In the genomic region with DNA sequence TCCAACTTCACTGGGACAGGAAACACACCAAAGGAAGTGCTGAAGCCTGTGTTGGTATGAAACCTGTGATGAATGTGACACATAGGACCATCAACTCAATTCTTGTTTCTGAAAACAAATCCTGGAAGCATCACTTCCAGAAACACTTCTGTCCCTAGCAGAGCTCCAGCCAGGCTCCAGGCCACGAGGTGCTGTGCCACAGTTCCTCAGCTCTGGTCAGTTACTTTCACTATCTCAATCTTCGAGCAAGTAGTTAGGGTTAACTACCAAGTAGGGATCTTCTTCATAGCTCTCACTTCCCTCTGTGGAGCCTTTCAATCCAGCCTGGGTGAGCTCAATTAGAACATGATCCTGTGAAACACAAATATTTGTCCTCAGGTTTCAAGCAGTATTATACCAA, we compare ENCODE assay signal across 12 cellular contexts. TPM values are rescaled to one million over a fixed set of nuclear protein-coding genes. Genes with fewer than 3 reads are reported as not detected.
DNase-seq lines count a peak whose midpoint lies in the region; ATAC-seq and TF ChIP-seq lines count a peak whose summit lies in the region.
"Had no signal": no experiment of that assay in that cellular context is flagged by ENCODE, and none has a peak within 500 bp of the region (broad histone marks: within the 10 kb centered on the region; RNA-seq: fewer than 3 reads in every experiment).

No MANE protein-coding gene starts in this region.

- H3K27ac Mint-ChIP-seq in activated CD4-positive, alpha-beta T cell treated with anti-CD3 and anti-CD28 coated beads, Interleukin-2, amount 10 ng/mL, durations not matched to agents 7 days and 5 days = peak overlapping the region; percentile 58
- peak overlapping the region; percentile 69 for H3K27ac Mint-ChIP-seq in activated naive CD8-positive, alpha-beta T cell treated with anti-CD3 and anti-CD28 coated beads, Interleukin-2, amount 10 ng/mL, durations not matched to agents 7 days and 5 days
- H3K27ac Mint-ChIP-seq in stimulated activated memory B cell treated with anti-CD40 and anti-IgM and Interleukin-4, amounts not matched to agents 10 μg/mL and 1 μg/mL and 100 μg/mL, for 72 hours = peak overlapping the region; percentile 46

- intact Hi-C loops in left ventricle myocardium superior (cut with micrococcal nuclease) = no loop called here
- intact Hi-C loops in ovary (cut with DNase I) = no loop called here

- DNase-seq in activated CD4-positive, alpha-beta T cell treated with anti-CD3 and anti-CD28 coated beads, Interleukin-2, amount 10 ng/mL, durations not matched to agents 7 days and 5 days = no peak
- DNase-seq in activated CD4-positive, alpha-beta T cell treated with anti-CD3 and anti-CD28 coated beads, Interleukin-2, amount 50 U/mL, for 1 hour = no peak
- DNase-seq in activated naive CD8-positive, alpha-beta T cell treated with anti-CD3 and anti-CD28 coated beads, Interleukin-2, amount 10 ng/mL, durations not matched to agents 7 days and 5 days = no peak
- DNase-seq in left ventricle myocardium superior (no peak), ovary (no peak), islet precursor cell (no peak), NAMALWA (ENCODE audit: low spot score) (no peak)
- DNase-seq: stimulated activated CD4-positive, alpha-beta T cell treated with anti-CD3 and anti-CD28 coated beads, Interleukin-4, amount 100 ng/mL, for 4 hours had no signal

- POLR2A ChIA-PET in activated CD4-positive, alpha-beta T cell treated with anti-CD3 and anti-CD28 coated beads, Interleukin-2, amount 10 ng/mL, durations not matched to agents 7 days and 5 days (lab: Charles Lee) = no interaction called here
- POLR2A ChIA-PET in activated naive CD8-positive, alpha-beta T cell treated with anti-CD3 and anti-CD28 coated beads, Interleukin-2, amount 10 ng/mL, durations not matched to agents 7 days and 5 days (lab: Charles Lee) = interaction anchor here (0.6 kb wide), 1 partner anchor 15 kb away, joined by 4 read pairs; no protein-coding TSS in a partner anchor

- no peak for TF ChIP-seq POLR2A in ovary (IDR thresholded peaks at IDR 0.05)

- peaks cover 56% of the 10 kb centered on the region for H3K36me3 Mint-ChIP-seq in activated CD4-positive, alpha-beta T cell treated with anti-CD3 and anti-CD28 coated beads, Interleukin-2, amount 10 ng/mL, durations not matched to agents 7 days and 5 days (ENCODE audit: low read depth)
- H3K36me3 Mint-ChIP-seq in activated naive CD8-positive, alpha-beta T cell treated with anti-CD3 and anti-CD28 coated beads, Interleukin-2, amount 10 ng/mL, durations not matched to agents 7 days and 5 days = peaks cover 51% of the 10 kb centered on the region
- peaks cover 39% of the 10 kb centered on the region for H3K36me3 Mint-ChIP-seq in stimulated activated memory B cell treated with anti-CD40 and anti-IgM and Interleukin-4, amounts not matched to agents 10 μg/mL and 1 μg/mL and 100 μg/mL, for 72 hours

- TF ChIP-seq CTCF in ovary (IDR thresholded peaks at IDR 0.05) = no peak

- H3K4me3 Mint-ChIP-seq in activated CD4-positive, alpha-beta T cell treated with anti-CD3 and anti-CD28 coated beads, Interleukin-2, amount 10 ng/mL, durations not matched to agents 7 days and 5 days = no peak overlapping the region
- no peak overlapping the region for H3K4me3 Mint-ChIP-seq in activated naive CD8-positive, alpha-beta T cell treated with anti-CD3 and anti-CD28 coated beads, Interleukin-2, amount 10 ng/mL, durations not matched to agents 7 days and 5 days
- no peak overlapping the region for H3K4me3 Mint-ChIP-seq in stimulated activated memory B cell treated with anti-CD40 and anti-IgM and Interleukin-4, amounts not matched to agents 10 μg/mL and 1 μg/mL and 100 μg/mL, for 72 hours

- 29 to 52% (median 48%) methylated on average over 2 of the region's 2 CpGs for WGBS in ovary, 3 donors

- no peaks in the 10 kb centered on the region for H3K9me3 Mint-ChIP-seq in activated CD4-positive, alpha-beta T cell treated with anti-CD3 and anti-CD28 coated beads, Interleukin-2, amount 10 ng/mL, durations not matched to agents 7 days and 5 days
- H3K9me3 Mint-ChIP-seq in activated naive CD8-positive, alpha-beta T cell treated with anti-CD3 and anti-CD28 coated beads, Interleukin-2, amount 10 ng/mL, durations not matched to agents 7 days and 5 days = no peaks in the 10 kb centered on the region
- H3K9me3 Mint-ChIP-seq in stimulated activated memory B cell treated with anti-CD40 and anti-IgM and Interleukin-4, amounts not matched to agents 10 μg/mL and 1 μg/mL and 100 μg/mL, for 72 hours = no peaks in the 10 kb centered on the region

- H3K4me1 Mint-ChIP-seq in activated CD4-positive, alpha-beta T cell treated with anti-CD3 and anti-CD28 coated beads, Interleukin-2, amount 10 ng/mL, durations not matched to agents 7 days and 5 days = peaks cover 41% of the 10 kb centered on the region
- peaks cover 48% of the 10 kb centered on the region for H3K4me1 Mint-ChIP-seq in activated naive CD8-positive, alpha-beta T cell treated with anti-CD3 and anti-CD28 coated beads, Interleukin-2, amount 10 ng/mL, durations not matched to agents 7 days and 5 days
- peaks cover 6% of the 10 kb centered on the region for H3K4me1 Mint-ChIP-seq in stimulated activated memory B cell treated with anti-CD40 and anti-IgM and Interleukin-4, amounts not matched to agents 10 μg/mL and 1 μg/mL and 100 μg/mL, for 72 hours

- H3K4me3 ChIP-seq in ovary = no peak overlapping the region
- H3K4me3 ChIP-seq: ascending aorta had no signal

- H3K9me3 ChIP-seq in ovary = no peaks in the 10 kb centered on the region
- H3K9me3 ChIP-seq: ascending aorta had no signal

- no peak for TF ChIP-seq EP300 in ovary (IDR thresholded peaks at IDR 0.05)

- H3K27me3 Mint-ChIP-seq in activated CD4-positive, alpha-beta T cell treated with anti-CD3 and anti-CD28 coated beads, Interleukin-2, amount 10 ng/mL, durations not matched to agents 7 days and 5 days = no peaks in the 10 kb centered on the region
- no peaks in the 10 kb centered on the region for H3K27me3 Mint-ChIP-seq in activated naive CD8-positive, alpha-beta T cell treated with anti-CD3 and anti-CD28 coated beads, Interleukin-2, amount 10 ng/mL, durations not matched to agents 7 days and 5 days
- no peaks in the 10 kb centered on the region for H3K27me3 Mint-ChIP-seq in stimulated activated memory B cell treated with anti-CD40 and anti-IgM and Interleukin-4, amounts not matched to agents 10 μg/mL and 1 μg/mL and 100 μg/mL, for 72 hours

- CTCF ChIA-PET in activated CD4-positive, alpha-beta T cell treated with anti-CD3 and anti-CD28 coated beads, Interleukin-2, amount 10 ng/mL, durations not matched to agents 7 days and 5 days (lab: Charles Lee) = interaction anchor here (0.6 to 1.4 kb wide), 3 partner anchors 14 to 85 kb away, joined by 3 to 7 read pairs (median 3); no protein-coding TSS in a partner anchor

- no peak for ATAC-seq in activated naive CD8-positive, alpha-beta T cell treated with anti-CD3 and anti-CD28 coated beads, Interleukin-2, amount 10 ng/mL, durations not matched to agents 7 days and 5 days (ENCODE audit: low read depth)
- peak; percentile 43 for ATAC-seq in left ventricle myocardium superior
- peak; percentile 48 for ATAC-seq in stimulated activated memory B cell treated with anti-CD40 and anti-IgM and Interleukin-4, amounts not matched to agents 10 μg/mL and 1 μg/mL and 100 μg/mL, for 72 hours

- no peaks in the 10 kb centered on the region for H3K36me3 ChIP-seq in ovary

- no peaks in the 10 kb centered on the region for H3K27me3 ChIP-seq in ovary
- H3K27me3 ChIP-seq: ascending aorta had no signal

- no peak overlapping the region for H3K27ac ChIP-seq in ovary
- H3K27ac ChIP-seq: KMS-11 had no signal

- peaks cover 3% of the 10 kb centered on the region for H3K4me1 ChIP-seq in ovary (ENCODE audit: insufficient read depth)

RNA-seq across cellular contexts. Expression of a gene that starts 3.6 kb away (rescaled TPM):
- under 1 TPM; 0.12 to 0.19 TPM for total RNA-seq in activated CD4-positive, alpha-beta T cell treated with anti-CD3 and anti-CD28 coated beads, Interleukin-2, amount 10 ng/mL, durations not matched to agents 7 days and 5 days
- total RNA-seq in activated naive CD8-positive, alpha-beta T cell treated with anti-CD3 and anti-CD28 coated beads, Interleukin-2, amount 10 ng/mL, durations not matched to agents 7 days and 5 days = under 1 TPM; 0.14 to 0.39 TPM
- total RNA-seq in left ventricle myocardium superior (not detected), ovary (under 1 TPM in 1 of 7 donors, not detected in 6; 0.12 TPM)
- polyA plus RNA-seq in ovary = not detected
- total RNA-seq: ascending aorta had no signal
- polyA plus RNA-seq: neural cell had no signal

RNA-seq across cellular contexts. Expression of a gene that starts 35.6 kb away (rescaled TPM):
- total RNA-seq in activated CD4-positive, alpha-beta T cell treated with anti-CD3 and anti-CD28 coated beads, Interleukin-2, amount 10 ng/mL, durations not matched to agents 7 days and 5 days = 100 to 1,000 TPM; 110 to 111 TPM
- 100 to 1,000 TPM; 107 to 109 TPM for total RNA-seq in activated naive CD8-positive, alpha-beta T cell treated with anti-CD3 and anti-CD28 coated beads, Interleukin-2, amount 10 ng/mL, durations not matched to agents 7 days and 5 days
- total RNA-seq in left ventricle myocardium superior (4.1 TPM), ovary (10 to 100 TPM in 5 of 7 donors, 1 to 10 TPM in 2; 7.2 to 20.1 (median 15.4) TPM)
- polyA plus RNA-seq in ovary = 10 to 100 TPM; 10.4 to 19.4 TPM

Comparison
In these comparisons a context has a peak if more than half of its experiments do, and no peak if none do; other contexts are left out.
1. RNA of a gene that starts 35.6 kb away (total RNA-seq): 110 to 111 TPM in activated CD4-positive, alpha-beta T cell treated with anti-CD3 and anti-CD28 coated beads, Interleukin-2, amount 10 ng/mL, durations not matched to agents 7 days and 5 days and 107 to 109 TPM in activated naive CD8-positive, alpha-beta T cell treated with anti-CD3 and anti-CD28 coated beads, Interleukin-2, amount 10 ng/mL, durations not matched to agents 7 days and 5 days; 7.2 to 20.1 TPM in ovary and 4.1 TPM in left ventricle myocardium superior (single experiment); every median in the first group is over 4 times any median in the second.
2. Peak in every context shown above with its lines, with median percentiles within 50 percentile points of each other: H3K27ac Mint-ChIP-seq.